Comparison of ENCODE assay signal across 1 cellular context in the genomic region with DNA sequence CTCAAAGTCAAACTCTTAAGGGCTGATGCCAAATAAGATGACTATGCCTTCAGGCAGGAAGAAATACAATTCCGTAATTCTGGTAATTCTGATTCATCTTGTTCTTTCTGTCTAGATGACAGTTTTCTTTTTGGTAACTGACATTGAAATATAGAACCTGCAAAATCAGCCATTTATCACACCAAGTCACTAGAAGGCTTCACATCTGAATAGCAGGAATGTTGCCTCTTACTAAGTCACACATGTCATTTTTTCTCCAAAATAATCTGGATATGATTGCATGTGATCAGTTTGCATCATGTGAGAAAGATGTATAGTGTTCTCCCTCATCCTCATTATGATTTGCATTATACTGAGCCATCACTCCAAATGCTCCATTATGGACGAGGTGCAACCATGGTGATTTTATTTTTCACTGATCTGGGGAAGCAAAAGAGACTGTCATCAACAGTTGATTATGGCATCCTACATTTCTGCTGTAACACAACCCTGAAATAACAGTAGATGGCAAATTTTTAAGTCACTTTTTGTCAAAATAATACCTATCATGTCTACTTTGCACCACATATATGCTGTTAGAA.
TF ChIP-seq lines count a peak whose summit lies in the region.

No MANE protein-coding gene starts in this region.

TF ChIP-seq in neural cell, 6 proteins besides CTCF, POLR2A, EP300 and RAD21 (continued from another document):
- no peak for TF ChIP-seq TAF1 (IDR thresholded peaks at IDR 0.05; ENCODE audit: low read depth)
TF ChIP-seq in neural cell: peak in this region for 2.
